8 cellular contexts compared by ENCODE assay signal in genomic region chr15:68559342-68560310, GRCh38. TPM values are rescaled to one million over a fixed set of nuclear protein-coding genes. Genes with fewer than 3 reads are reported as not detected.
DNase-seq lines count a peak whose midpoint lies in the region; ATAC-seq, FAIRE-seq and TF ChIP-seq lines count a peak whose summit lies in the region.

No MANE protein-coding gene starts in this region.

- TF ChIP-seq RAD21 in HepG2 (CRISPR knock-in tag; IDR thresholded peaks at IDR 0.05) = peak; percentile 74

- H4K20me1 ChIP-seq in HepG2 (ENCODE audit: insufficient read depth, low read length) = no peaks in the 10 kb centered on the region

- FAIRE-seq in D721Med (lab: Jason Lieb, UNC) (no peak), HepG2 (lab: Jason Lieb, UNC) (no peak)

- H3K9ac ChIP-seq in HepG2 (ENCODE audit: insufficient read depth, low read depth, low read length) = no peak overlapping the region

- DNase-seq in D721Med (ENCODE audit: insufficient read length, low spot score) (peak; percentile 80), NCI-H446 treated with DMSO at 0.1 percent for 48 hours (lab: John Stamatoyannopoulos, UW) (peak; percentile 59), dedifferentiated amniotic fluid mesenchymal stem cell (ENCODE audit: extremely low spot score) (peak; percentile 59), HepG2 (ENCODE audit: low spot score) (peak; percentile 33)
- peak; percentile 72 for DNase-seq in activated CD4-positive, alpha-beta T cell treated with anti-CD3 and anti-CD28 coated beads, Interleukin-2, amount 10 ng/mL, durations not matched to agents 7 days and 5 days
- DNase-seq in stimulated activated CD4-positive, alpha-beta T cell treated with anti-CD3 and anti-CD28 coated beads, Interleukin-2, amount 100 ng/mL, for 4 hours (ENCODE audit: low read depth) = peak; percentile 49

- no peaks in the 10 kb centered on the region for H3K36me3 ChIP-seq in HepG2 (replicated peaks in 1 of 2; ENCODE audit: control insufficient read depth in 1 of 2, insufficient read depth in 2 of 2, low read length in 2 of 2)

- TF ChIP-seq CTCF in D721Med (IDR thresholded peaks at IDR 0.05; ENCODE audit: insufficient read depth, missing control alignments) (peak; percentile 86), HepG2 (CRISPR knock-in tag; IDR thresholded peaks at IDR 0.05) (peak; percentile 96)

- in situ Hi-C loops in HepG2 (cut with HindIII; ENCODE audit: extremely low pct_ligation_motif_present, low pct_unique_long_range_greater_than_20kb) = loop anchor here (5.0 to 10.0 kb wide), 2 partner anchors 318 to 365 kb away; no protein-coding TSS in a partner anchor

- BruUV-seq in HepG2 (replicated peaks; lab: Mats Ljungman, UMichigan) = no TSS peak

- H3K4me3 ChIP-seq in HepG2 (replicated peaks in 1 of 3; ENCODE audit: insufficient read depth in 1 of 3, low read depth in 2 of 3, low read length in 3 of 3) = no peak overlapping the region

- H3K36me3 Mint-ChIP-seq in activated CD4-positive, alpha-beta T cell treated with anti-CD3 and anti-CD28 coated beads, Interleukin-2, amount 10 ng/mL, durations not matched to agents 7 days and 5 days (ENCODE audit: low read depth) = no peaks in the 10 kb centered on the region

- no peak overlapping the region for H3K27ac Mint-ChIP-seq in activated CD4-positive, alpha-beta T cell treated with anti-CD3 and anti-CD28 coated beads, Interleukin-2, amount 10 ng/mL, durations not matched to agents 7 days and 5 days

- intact Hi-C loops in HepG2 (cut with micrococcal nuclease; ENCODE audit: unreplicated experiment) = loop anchor here (1.0 to 2.0 kb wide), 2 partner anchors 115 to 315 kb away; no protein-coding TSS in a partner anchor

- H3K4me3 Mint-ChIP-seq in activated CD4-positive, alpha-beta T cell treated with anti-CD3 and anti-CD28 coated beads, Interleukin-2, amount 10 ng/mL, durations not matched to agents 7 days and 5 days = peak overlapping the region; percentile 56

- ATAC-seq in HG02610 (IDR thresholded peaks at IDR 0.05; ENCODE audit: unreplicated experiment) (peak; percentile 59), HepG2 (peak; percentile 93), GM18907 (IDR thresholded peaks at IDR 0.05; ENCODE audit: unreplicated experiment) (no peak)

- H3K27ac ChIP-seq in HepG2 (ENCODE audit: extremely low read length, insufficient read depth, low read length) = no peak overlapping the region

- no peak overlapping the region for H2AFZ ChIP-seq in HepG2 (ENCODE audit: low read length)

- H3K4me1 Mint-ChIP-seq in activated CD4-positive, alpha-beta T cell treated with anti-CD3 and anti-CD28 coated beads, Interleukin-2, amount 10 ng/mL, durations not matched to agents 7 days and 5 days = peaks cover 20% of the 10 kb centered on the region

- peaks cover 4% of the 10 kb centered on the region; the same call in 1 of the 2 replicates for H3K4me1 ChIP-seq in HepG2 (ENCODE audit: insufficient read depth, low read length)

- no peak for TF ChIP-seq POLR2A in HepG2 (IDR thresholded peaks at IDR 0.05; ENCODE audit: insufficient read depth in 1 of 2, low read depth in 2 of 2, low read length in 2 of 2)

- POLR2A ChIA-PET in activated CD4-positive, alpha-beta T cell treated with anti-CD3 and anti-CD28 coated beads, Interleukin-2, amount 10 ng/mL, durations not matched to agents 7 days and 5 days (lab: Charles Lee) = interaction anchor here (0.6 kb wide), 1 partner anchor 1938 kb away, joined by 3 read pairs; no protein-coding TSS in a partner anchor
- POLR2A ChIA-PET in HepG2 (lab: Yijun Ruan, JAX) = no interaction called here

- no peaks in the 10 kb centered on the region for H3K79me2 ChIP-seq in HepG2 (ENCODE audit: insufficient read depth, low read length)

- H3K9me3 ChIP-seq in HepG2 (ENCODE audit: low read length) = no peaks in the 10 kb centered on the region

- H3K27me3 Mint-ChIP-seq in activated CD4-positive, alpha-beta T cell treated with anti-CD3 and anti-CD28 coated beads, Interleukin-2, amount 10 ng/mL, durations not matched to agents 7 days and 5 days = peaks cover 48% of the 10 kb centered on the region

- peak overlapping the region; percentile 40; the same call in 1 of the 2 replicates for H3K4me2 ChIP-seq in HepG2 (ENCODE audit: low read depth, low read length)

- CTCF ChIA-PET in activated CD4-positive, alpha-beta T cell treated with anti-CD3 and anti-CD28 coated beads, Interleukin-2, amount 10 ng/mL, durations not matched to agents 7 days and 5 days (lab: Charles Lee) = interaction anchor here (0.6 to 2.2 kb wide), 14 partner anchors 8 to 1708 kb away, joined by 3 to 10 read pairs (median 5); no protein-coding TSS in a partner anchor
- CTCF ChIA-PET in HepG2 (lab: Yijun Ruan, JAX; ENCODE audit: low intra/inter-chr PET ratio, low total read pairs) = interaction anchor here (1.4 to 2.7 kb wide), 5 partner anchors 9 to 365 kb away, joined by 4 to 24 read pairs (median 5); no protein-coding TSS in a partner anchor

- H3K9me3 Mint-ChIP-seq in activated CD4-positive, alpha-beta T cell treated with anti-CD3 and anti-CD28 coated beads, Interleukin-2, amount 10 ng/mL, durations not matched to agents 7 days and 5 days = no peaks in the 10 kb centered on the region

- TF ChIP-seq EP300 in HepG2 (IDR thresholded peaks at IDR 0.05; ENCODE audit: low read depth in 2 of 2, low read length in 2 of 2) = no peak
- no peak for TF ChIP-seq EP300 in HepG2 (CRISPR knock-in tag; IDR thresholded peaks at IDR 0.05; ENCODE audit: borderline replicate concordance)

- 43% methylated on average over 22 of the region's 54 CpGs for WGBS in HepG2 (ENCODE audit: low lambda C conversion rate)

- H3K27me3 ChIP-seq in HepG2 (ENCODE audit: control insufficient read depth in 1 of 2, insufficient read depth in 2 of 2, low read length in 2 of 2) = peaks cover 3 to 12% of the 10 kb centered on the region in 2 experiments; a peak in 2 of 5 replicates

TF ChIP-seq in HepG2, 621 proteins besides CTCF, POLR2A, EP300 and RAD21 (continues in another document):
- TF ChIP-seq RNF219 (CRISPR knock-in tag; IDR thresholded peaks at IDR 0.05) (no peak), MIER3 (CRISPR knock-in tag; IDR thresholded peaks at IDR 0.05; ENCODE audit: borderline replicate concordance) (no peak), IRF2 (CRISPR knock-in tag; IDR thresholded peaks at IDR 0.05) (peak; percentile 56; the same call in 1 of the 2 replicates)

RNA-seq across cellular contexts. Expression of gene CORO2B, which starts 19.2 kb away (rescaled TPM):
- total RNA-seq in activated CD4-positive, alpha-beta T cell treated with anti-CD3 and anti-CD28 coated beads, Interleukin-2, amount 10 ng/mL, durations not matched to agents 7 days and 5 days = not detected
- 0.35 and 0.36 TPM in 2 replicates for total RNA-seq in HepG2 (2016; rRNA removed; fragmentation: Illumina TruSeq; extraction: Trizol)
- total RNA-seq in HepG2 (2016; cell fraction: cytosol; rRNA removed; fragmentation: Illumina TruSeq; extraction: Trizol; ENCODE audit: low read depth) = 0.10 and 0.18 TPM in 2 replicates
- 0.22 and 0.28 TPM in 2 replicates for total RNA-seq in HepG2 (2016; cell fraction: insoluble cytoplasmic fraction; rRNA removed; fragmentation: Illumina TruSeq; extraction: Trizol)
- 0.28 and 0.34 TPM in 2 replicates for total RNA-seq in HepG2 (2016; cell fraction: membrane; rRNA removed; fragmentation: Illumina TruSeq; extraction: Trizol)
- total RNA-seq in HepG2 (2016; cell fraction: nucleus; rRNA removed; fragmentation: Illumina TruSeq; extraction: Trizol) = 0.13 and 0.22 TPM in 2 replicates
- polyA plus RNA-seq in HepG2 (2011; rRNA removed) = 0.63 and 1.1 TPM in 2 replicates
- 0.58 and 0.64 TPM in 2 replicates for polyA plus RNA-seq in HepG2 (2011; cell fraction: cytosol; rRNA removed)
- polyA plus RNA-seq in HepG2 (2011; cell fraction: nucleus; rRNA removed) = 0.92 and 1.2 TPM in 2 replicates
- 0.15 and 0.16 TPM in 2 replicates for polyA plus RNA-seq in HepG2 (2012)
- polyA plus RNA-seq in HepG2 (2016; cell fraction: cytosol; fragmentation: Illumina TruSeq; extraction: Trizol; ENCODE audit: low read depth) = 0.09 and 0.12 TPM in 2 replicates
- polyA plus RNA-seq in HepG2 (2016; cell fraction: insoluble cytoplasmic fraction; fragmentation: Illumina TruSeq; extraction: Trizol; ENCODE audit: low read depth) = 0.51 and 0.85 TPM in 2 replicates
- 0.43 and 0.52 TPM in 2 replicates for polyA plus RNA-seq in HepG2 (2016; cell fraction: membrane; fragmentation: Illumina TruSeq; extraction: Trizol; ENCODE audit: low read depth)
- polyA plus RNA-seq in HepG2 (2016; cell fraction: nucleus; fragmentation: Illumina TruSeq; extraction: Trizol; ENCODE audit: insufficient read depth, low read depth) = 0.27 and 0.31 TPM in 2 replicates
- polyA minus RNA-seq in HepG2 (2011; rRNA and poly(A)+ RNA removed; ENCODE audit: low replicate concordance) = 1.3 TPM in 1 of 2 replicates, not detected in the other
- 0.62 and 0.69 TPM in 2 replicates for polyA minus RNA-seq in HepG2 (2011; cell fraction: cytosol; rRNA and poly(A)+ RNA removed)
- 0.13 and 0.25 TPM in 2 replicates for polyA minus RNA-seq in HepG2 (2011; cell fraction: nucleus; rRNA and poly(A)+ RNA removed)
